Comparison of ENCODE assay signal across 17 cellular contexts in the genomic region with DNA sequence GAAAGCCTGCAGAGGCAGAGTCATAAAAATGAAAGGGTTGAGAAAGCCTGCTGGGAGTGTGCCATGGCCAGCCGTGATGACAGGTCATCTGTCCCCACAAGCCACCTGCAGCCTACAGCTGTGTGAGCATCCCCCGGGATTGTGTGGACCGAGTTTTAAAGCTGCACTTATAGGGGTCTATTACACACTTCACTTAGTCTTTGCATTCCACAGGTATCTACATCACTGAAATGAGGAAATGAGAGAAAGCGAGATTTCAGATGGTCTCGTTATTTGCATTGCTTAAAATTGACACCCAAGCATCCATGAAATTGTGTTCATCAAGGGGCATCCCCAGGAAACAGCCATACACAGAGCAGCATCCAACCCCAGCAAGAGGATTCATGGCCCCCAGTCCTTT.
DNase-seq lines count a peak whose midpoint lies in the region; ATAC-seq lines count a peak whose summit lies in the region.
"Had no signal": no experiment of that assay in that cellular context is flagged by ENCODE, and none has a peak within 500 bp of the region (broad histone marks: within the 10 kb centered on the region; RNA-seq: fewer than 3 reads in every experiment).

No MANE protein-coding gene starts in this region.

- peaks cover 7% of the 10 kb centered on the region for H3K4me1 Mint-ChIP-seq in memory B cell

- H3K27me3 Mint-ChIP-seq in memory B cell: no peaks in the 10 kb centered on the region

- peak; percentile 84 for ATAC-seq in GM19043 (IDR thresholded peaks at IDR 0.05; ENCODE audit: low read depth, unreplicated experiment)
- peak; percentile 76 for ATAC-seq in GM21737 (IDR thresholded peaks at IDR 0.05; ENCODE audit: unreplicated experiment)
- peak; percentile 67 for ATAC-seq in HG03139 (IDR thresholded peaks at IDR 0.05; ENCODE audit: unreplicated experiment)
- ATAC-seq in memory B cell (ENCODE audit: low read depth): peak; percentile 31
- no peak for ATAC-seq in left lobe of liver
- ATAC-seq in Right ventricle myocardium superior (ENCODE audit: poor library complexity): no peak
- ATAC-seq: activated T-cell treated with anti-CD3 and anti-CD28 coated beads, Interleukin-2, amount 50 U/mL, for 4 hours; K562; WTC11 had no signal

- no peak overlapping the region for H3K4me3 Mint-ChIP-seq in memory B cell
- H3K4me3 Mint-ChIP-seq: activated T-cell treated with anti-CD3 and anti-CD28 coated beads, Interleukin-2, amount 50 U/mL, for 4 hours; WTC11 had no signal

- no peaks in the 10 kb centered on the region for H3K36me3 Mint-ChIP-seq in memory B cell
- H3K36me3 Mint-ChIP-seq: WTC11 had no signal

- DNase-seq in memory B cell (ENCODE audit: low spot score in 2 of 2): no peak
- DNase-seq in left lobe of liver (ENCODE audit: low spot score): no peak
- no peak for DNase-seq in Right ventricle myocardium superior
- no peak for DNase-seq in NCI-H1694 (lab: John Stamatoyannopoulos, UW)
- DNase-seq in NCI-H2227 (lab: John Stamatoyannopoulos, UW; ENCODE audit: unreplicated experiment): no peak
- DNase-seq: activated T-cell treated with anti-CD3 and anti-CD28 coated beads, Interleukin-2, amount 50 U/mL, for 4 hours; aorta; midbrain; NCI-H2081 treated with DMSO at 0.1 percent for 48 hours; SK-N-SH; stimulated activated CD4-positive, alpha-beta T cell treated with anti-CD3 and anti-CD28 coated beads, Interleukin-12 subunit alpha, Interleukin-12 subunit beta, amount 100 ng/mL, for 4 hours; thyroid gland had no signal

- no peaks in the 10 kb centered on the region for H3K9me3 Mint-ChIP-seq in memory B cell
- H3K9me3 Mint-ChIP-seq: activated T-cell treated with anti-CD3 and anti-CD28 coated beads, Interleukin-2, amount 50 U/mL, for 4 hours; WTC11 had no signal

- intact Hi-C loops in Right ventricle myocardium superior (cut with DNase I): no loop called here

- no peak overlapping the region for H3K27ac Mint-ChIP-seq in memory B cell
- H3K27ac Mint-ChIP-seq: WTC11 had no signal

Comparison
In these comparisons a context has a peak if more than half of its experiments do, and no peak if none do; other contexts are left out.
1. ATAC-seq: peak in GM19043 (single experiment), GM21737 (single experiment), HG03139 (single experiment) and memory B cell (single experiment); none in left lobe of liver (single experiment) and Right ventricle myocardium superior (single experiment).